ENCODE assay signal across 13 cellular contexts in the genomic region with DNA sequence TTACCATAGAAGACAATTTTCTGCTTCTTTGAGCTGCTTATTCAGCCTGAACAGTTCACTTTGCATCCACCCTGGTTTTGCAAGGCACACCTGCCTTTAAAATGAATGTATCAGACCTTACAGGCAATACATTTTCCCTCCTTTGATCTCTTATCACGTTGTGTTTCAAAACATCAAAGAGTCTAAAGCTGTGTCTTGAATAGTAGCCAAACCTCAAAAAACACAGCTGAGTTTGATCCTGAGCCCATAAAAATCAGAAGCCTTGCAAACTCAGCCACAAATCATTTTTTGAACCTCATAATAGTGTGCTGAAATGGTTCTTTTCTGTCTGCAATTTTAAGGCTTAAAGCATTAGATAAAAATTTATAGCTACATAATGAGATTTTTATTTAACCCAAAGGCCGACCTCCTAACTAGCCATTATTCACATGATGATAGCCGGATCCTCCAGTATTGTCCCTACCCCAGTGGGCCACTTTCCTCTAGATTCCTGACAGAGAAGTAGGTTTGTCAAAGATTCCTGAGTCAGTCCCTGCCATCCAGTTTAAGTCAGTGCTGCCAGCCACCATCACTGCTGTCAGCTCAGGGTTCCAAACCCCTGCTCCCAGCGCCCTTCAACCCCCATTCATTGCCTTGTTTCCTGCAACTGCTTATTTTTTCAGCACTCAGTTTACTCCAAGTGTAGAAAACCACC.
DNase-seq lines count a peak whose midpoint lies in the region; ATAC-seq, FAIRE-seq and TF ChIP-seq lines count a peak whose summit lies in the region.
"Had no signal": no experiment of that assay in that cellular context is flagged by ENCODE, and none has a peak within 500 bp of the region (broad histone marks: within the 10 kb centered on the region; RNA-seq: fewer than 3 reads in every experiment).

No MANE protein-coding gene starts in this region.

- no peaks in the 10 kb centered on the region for H3K4me1 Mint-ChIP-seq in effector memory CD8-positive, alpha-beta T cell (ENCODE audit: low read depth in 2 of 2)

- H3F3A ChIP-seq in DOHH2 (ENCODE audit: control insufficient read depth, insufficient read depth) = peaks cover 24% of the 10 kb centered on the region

- TF ChIP-seq CTCF in DOHH2 (IDR thresholded peaks at IDR 0.05; ENCODE audit: low read depth, low read length, poor library complexity, severe bottlenecking) = no peak

- H3K4me3 Mint-ChIP-seq in effector memory CD8-positive, alpha-beta T cell = no peak overlapping the region

- no peaks in the 10 kb centered on the region for H4K20me1 ChIP-seq in DOHH2 (ENCODE audit: control insufficient read depth, insufficient read depth, low read depth, low read length)

- peaks cover 91% of the 10 kb centered on the region for H3K4me1 ChIP-seq in DOHH2 (ENCODE audit: control insufficient read depth, low read length)

- no peak for FAIRE-seq in H54 (lab: Jason Lieb, UNC)

- peaks cover 4% of the 10 kb centered on the region for H3K36me3 ChIP-seq in DOHH2 (ENCODE audit: control insufficient read depth, low read length)

- TF ChIP-seq POLR2A in H54 (IDR thresholded peaks at IDR 0.05; ENCODE audit: low read depth, low read length) = no peak

- peak overlapping the region; percentile 78 for H3K4me2 ChIP-seq in DOHH2 (ENCODE audit: low read length)

- no peak overlapping the region for H3K27ac Mint-ChIP-seq in effector memory CD8-positive, alpha-beta T cell

- ATAC-seq in effector memory CD8-positive, alpha-beta T cell (replicated peaks) = peak; percentile 33
- ATAC-seq in HG02763 (IDR thresholded peaks at IDR 0.05; ENCODE audit: unreplicated experiment) (no peak), GM21825 (IDR thresholded peaks at IDR 0.05; ENCODE audit: unreplicated experiment) (no peak)
- ATAC-seq: esophagus mucosa had no signal

- H3K9me3 ChIP-seq in DOHH2 (ENCODE audit: control insufficient read depth, insufficient read depth, low read length) = no peaks in the 10 kb centered on the region
- H3K9me3 ChIP-seq: testis had no signal

- H3K27me3 Mint-ChIP-seq in effector memory CD8-positive, alpha-beta T cell = no peaks in the 10 kb centered on the region

- H3K4me3 ChIP-seq in DOHH2 (ENCODE audit: low read length) = peak overlapping the region; percentile 58
- H3K4me3 ChIP-seq: testis had no signal

- peaks cover 3% of the 10 kb centered on the region for H3K36me3 Mint-ChIP-seq in effector memory CD8-positive, alpha-beta T cell (ENCODE audit: insufficient read depth)

- DNase-seq in NCI-H2196 (lab: John Stamatoyannopoulos, UW; ENCODE audit: unreplicated experiment) (peak; percentile 32), renal cortical epithelial cell (ENCODE audit: low read depth) (peak; percentile 37), SHP77 treated with DMSO at 0.1 percent for 48 hours (lab: John Stamatoyannopoulos, UW) (no peak), H54 (ENCODE audit: insufficient read length, low spot score) (no peak)
- no peak for DNase-seq in effector memory CD8-positive, alpha-beta T cell
- DNase-seq: activated CD8-positive, alpha-beta memory T cell treated with anti-CD3 and anti-CD28 coated beads, Interleukin-2, amount 50 U/mL, for 48 hours; aorta; islet precursor cell; testis had no signal

- peak overlapping the region; percentile 82 for H3K27ac ChIP-seq in DOHH2 (ENCODE audit: low read depth, low read length)
- H3K27ac ChIP-seq: testis had no signal

- no peaks in the 10 kb centered on the region for H3K9me2 ChIP-seq in DOHH2 (replicated peaks; ENCODE audit: control insufficient read depth, low read length)

- no peaks in the 10 kb centered on the region for H3K9me3 Mint-ChIP-seq in effector memory CD8-positive, alpha-beta T cell

- no peaks in the 10 kb centered on the region for H3K27me3 ChIP-seq in DOHH2 (ENCODE audit: control insufficient read depth, low read length)
- H3K27me3 ChIP-seq: testis had no signal

- H3K79me2 ChIP-seq in DOHH2 (ENCODE audit: control insufficient read depth, low read length) = no peaks in the 10 kb centered on the region

Comparison
In these comparisons a context has a peak if more than half of its experiments do, and no peak if none do; other contexts are left out.
1. DNase-seq: peak in NCI-H2196 (single experiment) and renal cortical epithelial cell (single experiment); none in effector memory CD8-positive, alpha-beta T cell (0 of 3), SHP77 treated with DMSO at 0.1 percent for 48 hours (single experiment) and H54 (single experiment).